13 cellular contexts compared by ENCODE assay signal in genomic region chr4:13640149-13640671, GRCh38. TPM values are rescaled to one million over a fixed set of nuclear protein-coding genes. Genes with fewer than 3 reads are reported as not detected.
DNase-seq lines count a peak whose midpoint lies in the region; ATAC-seq and TF ChIP-seq lines count a peak whose summit lies in the region.
"Had no signal": no experiment of that assay in that cellular context is flagged by ENCODE, and none has a peak within 500 bp of the region (broad histone marks: within the 10 kb centered on the region; RNA-seq: fewer than 3 reads in every experiment).

No MANE protein-coding gene starts in this region.

- H3K9me3 Mint-ChIP-seq in glutamatergic neuron (ENCODE audit: unreplicated experiment): no peaks in the 10 kb centered on the region

- peak overlapping the region; percentile 46 for H3K4me2 ChIP-seq in mammary epithelial cell (ENCODE audit: insufficient read depth, low read depth, low read length)

- no peaks in the 10 kb centered on the region for H4K20me1 ChIP-seq in mammary epithelial cell (ENCODE audit: insufficient read depth, low read length)

- peaks cover 2% of the 10 kb centered on the region for H3K27me3 Mint-ChIP-seq in glutamatergic neuron (ENCODE audit: unreplicated experiment)

- no peak overlapping the region for H3K9ac ChIP-seq in mammary epithelial cell (ENCODE audit: insufficient read depth, low read length)

- no peak overlapping the region for H3K27ac Mint-ChIP-seq in glutamatergic neuron (ENCODE audit: unreplicated experiment)

- H3K36me3 ChIP-seq in mammary epithelial cell (ENCODE audit: insufficient read depth, low read length) (no peaks in the 10 kb centered on the region), mucosa of descending colon (ENCODE audit: low read depth) (no peaks in the 10 kb centered on the region)
- H3K36me3 ChIP-seq: transverse colon had no signal

- in situ Hi-C loops in Caki2 (cut with HindIII; ENCODE audit: low pct_unique_long_range_greater_than_20kb, low sequenced_read_pairs) (no loop called here), mammary epithelial cell (cut with MboI; ENCODE audit: low sequenced_read_pairs in 2 of 2) (loop anchor here in 1 of 2 donors (25.0 kb wide), 1 partner anchor 1372 kb away; the partner anchor contains the start of gene CPEB2)

- no peaks in the 10 kb centered on the region for H3K36me3 Mint-ChIP-seq in glutamatergic neuron (ENCODE audit: unreplicated experiment)

- H3K4me3 ChIP-seq in mammary epithelial cell (replicated peaks in 1 of 3; ENCODE audit: insufficient read depth in 1 of 3, low read depth in 2 of 3, low read length in 3 of 3) (no peak overlapping the region), mucosa of descending colon (no peak overlapping the region)
- H3K4me3 ChIP-seq: body of pancreas, transverse colon had no signal

- peak overlapping the region; percentile 15 for H2AFZ ChIP-seq in mammary epithelial cell (ENCODE audit: low read depth, low read length)

- H3K9me3 ChIP-seq in mammary epithelial cell (replicated peaks; ENCODE audit: insufficient read depth, low read length): no peaks in the 10 kb centered on the region
- no peaks in the 10 kb centered on the region for H3K9me3 ChIP-seq in mucosa of descending colon
- H3K9me3 ChIP-seq: body of pancreas, transverse colon had no signal

- DNase-seq in Caki2 (ENCODE audit: low read depth): peak; percentile 38
- peak; percentile 77 for DNase-seq in LHCN-M2 (ENCODE audit: low read depth)
- peak; percentile 88 for DNase-seq in mammary epithelial cell
- no peak for DNase-seq in mucosa of descending colon
- no peak for DNase-seq in glutamatergic neuron
- no peak for DNase-seq in pons (ENCODE audit: low spot score)
- no peak for DNase-seq in HuH-7 (ENCODE audit: low spot score)
- DNase-seq: activated CD8-positive, alpha-beta memory T cell treated with anti-CD3 and anti-CD28 coated beads for 24 hours; body of pancreas; DMS153; MM.1S; transverse colon had no signal

- peak; percentile 17 for ATAC-seq in mucosa of descending colon
- no peak for ATAC-seq in GM21390 (IDR thresholded peaks at IDR 0.05; ENCODE audit: unreplicated experiment)
- ATAC-seq: body of pancreas had no signal

- H3K79me2 ChIP-seq in mammary epithelial cell (ENCODE audit: insufficient read depth, low read length): no peaks in the 10 kb centered on the region

- 31% methylated on average over 6 of the region's 7 CpGs for WGBS in mammary epithelial cell (ENCODE audit: low coverage, missing lambda C conversion rate)

- no peak overlapping the region for H3K27ac ChIP-seq in mammary epithelial cell (ENCODE audit: insufficient read depth, low read depth, low read length)
- H3K27ac ChIP-seq: body of pancreas, transverse colon had no signal

- dilution Hi-C loops in mammary epithelial cell (cut with HindIII; ENCODE audit: low sequenced_read_pairs): no loop called here

- no TSS peak for BruUV-seq in mammary epithelial cell (replicated peaks; lab: Mats Ljungman, UMichigan)

- CTCF ChIA-PET in mammary epithelial cell (lab: Charles Lee; ENCODE audit: low non-redundant PET): no interaction called here

- intact Hi-C loops in mammary epithelial cell (cut with micrococcal nuclease): no loop called here
- intact Hi-C loops in mucosa of descending colon (cut with DNase I, micrococcal nuclease): no loop called here

- peaks cover 6% of the 10 kb centered on the region for H3K4me1 Mint-ChIP-seq in glutamatergic neuron (ENCODE audit: low read depth, unreplicated experiment)

- H3K4me1 ChIP-seq in mammary epithelial cell (ENCODE audit: insufficient read depth, low read length) (peaks cover 13% of the 10 kb centered on the region), mucosa of descending colon (ENCODE audit: low read depth) (no peaks in the 10 kb centered on the region)
- H3K4me1 ChIP-seq: transverse colon had no signal

- no peak overlapping the region for H3K4me3 Mint-ChIP-seq in glutamatergic neuron (ENCODE audit: unreplicated experiment)

- no peaks in the 10 kb centered on the region for H3K27me3 ChIP-seq in mammary epithelial cell (ENCODE audit: insufficient read depth, low read length)
- H3K27me3 ChIP-seq: body of pancreas, transverse colon had no signal

- TF ChIP-seq CTCF in mammary epithelial cell (conservative IDR thresholded peaks at IDR 0.05 in 1 of 2, IDR thresholded peaks at IDR 0.05 in 1 of 2; ENCODE audit: extremely low read depth in 1 of 2, insufficient read depth in 1 of 2, low read depth in 1 of 2, low read length in 2 of 2): no peak
- no peak for TF ChIP-seq CTCF in mucosa of descending colon (IDR thresholded peaks at IDR 0.05)
- no peak for TF ChIP-seq CTCF in glutamatergic neuron (IDR thresholded peaks at IDR 0.05; ENCODE audit: partially characterized antibody, unreplicated experiment)

RNA-seq across cellular contexts. Expression of gene BOD1L1, which starts 12.7 kb away (rescaled TPM):
- 4.2 and 5.0 TPM in 2 replicates for total RNA-seq in Caki2 (2014; rRNA removed; shearing (Covaris generic); ENCODE audit: low replicate concordance)
- total RNA-seq in LHCN-M2 (2014; rRNA removed): 22.8 and 29.6 TPM in 2 replicates
- polyA plus RNA-seq in LHCN-M2 (2012): 7.5 TPM
- total RNA-seq in mammary epithelial cell: 10 to 100 TPM; 22.5 to 38.3 TPM
- polyA plus RNA-seq in mammary epithelial cell: 13.4 TPM
- polyA minus RNA-seq in mammary epithelial cell: 25.3 TPM
- total RNA-seq in mucosa of descending colon: 10 to 100 TPM; 29.6 to 46.2 (median 39.3) TPM
- total RNA-seq in glutamatergic neuron (ENCODE audit: unreplicated experiment): 57.3 TPM

Comparison
In these comparisons a context has a peak if more than half of its experiments do, and no peak if none do; other contexts are left out.
1. DNase-seq: peak in Caki2 (single experiment), LHCN-M2 (single experiment) and mammary epithelial cell (single experiment); none in mucosa of descending colon (0 of 3), glutamatergic neuron (single experiment), pons (single experiment) and HuH-7 (single experiment).